Comparison of ENCODE assay signal across 8 cellular contexts in genomic region chr13:110960219-110960618, GRCh38.
"Had no signal": no experiment of that assay in that cellular context is flagged by ENCODE, and none has a peak within 500 bp of the region (broad histone marks: within the 10 kb centered on the region; RNA-seq: fewer than 3 reads in every experiment).

No MANE protein-coding gene starts in this region.

- H3K27ac Mint-ChIP-seq: GM23338, H9, HFFc6, IgD-negative memory B cell had no signal

- H3K4me3 Mint-ChIP-seq: GM23338, H9, HFFc6, IgD-negative memory B cell had no signal

- H3K27ac ChIP-seq: HL-60 had no signal

- H3K4me1 Mint-ChIP-seq: GM23338 had no signal

- H3K4me3 ChIP-seq: GM23338 had no signal

- DNase-seq: H9, HCEC 1CT, HFFc6, KG1 had no signal

- ATAC-seq: GM23338, HepG2 had no signal
